In the genomic region with DNA sequence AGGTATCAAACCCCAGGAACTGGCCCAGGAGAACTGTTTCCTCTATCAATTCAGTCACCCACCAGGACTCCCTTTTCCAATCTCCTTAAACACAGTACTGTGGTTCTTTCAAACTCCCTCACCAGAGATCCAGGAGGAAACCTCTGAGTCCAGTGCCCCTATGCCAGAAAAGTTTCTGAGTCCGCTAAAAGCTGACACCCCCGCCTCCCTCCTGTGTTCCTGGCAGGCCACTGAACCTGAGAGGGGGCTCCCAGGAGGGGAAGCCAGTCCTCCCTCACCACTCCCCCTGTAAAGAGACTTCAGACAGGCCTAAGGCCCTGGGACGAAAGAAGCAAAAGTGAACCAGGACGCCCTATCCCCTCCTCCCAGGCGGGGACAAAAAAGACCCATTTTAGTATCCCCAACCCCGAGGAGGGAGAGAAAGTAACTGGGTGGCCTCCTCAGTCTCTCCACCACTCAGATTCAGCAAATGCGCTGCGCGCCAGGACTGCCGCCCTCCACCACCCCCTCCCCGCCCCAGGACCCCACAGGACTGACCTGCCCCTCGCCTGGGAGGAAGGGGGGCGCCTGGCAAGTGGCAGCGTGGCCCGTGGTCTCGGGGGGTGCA, we compare ENCODE assay signal across 1 cellular context.
TF ChIP-seq lines count a peak whose summit lies in the region.

No MANE protein-coding gene starts in this region.

TF ChIP-seq in HepG2, 621 proteins besides CTCF, POLR2A, EP300 and RAD21:
- no peak for TF ChIP-seq RARA (CRISPR knock-in tag; IDR thresholded peaks at IDR 0.05)
- TF ChIP-seq, protein P1, sequence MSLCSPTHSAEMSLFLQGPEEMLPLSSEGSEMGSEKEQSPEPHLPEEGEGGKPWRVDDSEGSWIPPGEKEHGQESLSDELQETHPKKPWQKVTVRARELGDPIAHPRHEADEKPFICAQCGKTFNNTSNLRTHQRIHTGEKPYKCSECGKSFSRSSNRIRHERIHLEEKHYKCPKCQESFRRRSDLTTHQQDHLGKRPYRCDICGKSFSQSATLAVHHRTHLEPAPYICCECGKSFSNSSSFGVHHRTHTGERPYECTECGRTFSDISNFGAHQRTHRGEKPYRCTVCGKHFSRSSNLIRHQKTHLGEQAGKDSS (CRISPR knock-in tag; IDR thresholded peaks at IDR 0.05; ENCODE audit: borderline replicate concordance, low read depth) = no peak
- TF ChIP-seq, protein P2, sequence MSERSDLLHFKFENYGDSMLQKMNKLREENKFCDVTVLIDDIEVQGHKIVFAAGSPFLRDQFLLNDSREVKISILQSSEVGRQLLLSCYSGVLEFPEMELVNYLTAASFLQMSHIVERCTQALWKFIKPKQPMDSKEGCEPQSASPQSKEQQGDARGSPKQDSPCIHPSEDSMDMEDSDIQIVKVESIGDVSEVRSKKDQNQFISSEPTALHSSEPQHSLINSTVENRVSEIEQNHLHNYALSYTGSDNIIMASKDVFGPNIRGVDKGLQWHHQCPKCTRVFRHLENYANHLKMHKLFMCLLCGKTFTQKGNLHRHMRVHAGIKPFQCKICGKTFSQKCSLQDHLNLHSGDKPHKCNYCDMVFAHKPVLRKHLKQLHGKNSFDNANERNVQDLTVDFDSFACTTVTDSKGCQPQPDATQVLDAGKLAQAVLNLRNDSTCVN (CRISPR knock-in tag; IDR thresholded peaks at IDR 0.05; ENCODE audit: borderline replicate concordance) = no peak
- peak; percentile 6; the same call in 1 of the 2 replicates for TF ChIP-seq SALL1 (CRISPR knock-in tag; IDR thresholded peaks at IDR 0.05)
